In genomic region chr4:155377281-155377680, GRCh38 we compare ENCODE assay signal across 8 cellular contexts. TPM values are rescaled to one million over a fixed set of nuclear protein-coding genes. Genes with fewer than 3 reads are reported as not detected.
DNase-seq lines count a peak whose midpoint lies in the region; TF ChIP-seq lines count a peak whose summit lies in the region.

No MANE protein-coding gene starts in this region.

- no peaks in the 10 kb centered on the region for H3K9me3 ChIP-seq in neural progenitor cell (ENCODE audit: low read depth)
- H3K9me3 ChIP-seq in Peyer's patch, result no peaks in the 10 kb centered on the region

- peaks cover 22% of the 10 kb centered on the region for H3K4me1 Mint-ChIP-seq in neural progenitor cell

- H3K9ac ChIP-seq in neural progenitor cell, result no peak overlapping the region

- H2AFZ ChIP-seq in neural progenitor cell (replicated peaks), result peak overlapping the region; percentile 80

- H3K36me3 ChIP-seq in neural progenitor cell (peaks cover 8% of the 10 kb centered on the region), Peyer's patch (no peaks in the 10 kb centered on the region)

- peaks cover 23% of the 10 kb centered on the region for H3K79me2 ChIP-seq in neural progenitor cell (ENCODE audit: low read depth)

- no peak for TF ChIP-seq CTCF in cardiac fibroblast (IDR thresholded peaks at IDR 0.05; ENCODE audit: low read depth, low read length)
- TF ChIP-seq CTCF in neural progenitor cell (IDR thresholded peaks at IDR 0.05), result no peak
- TF ChIP-seq CTCF in Peyer's patch (IDR thresholded peaks at IDR 0.05), result no peak

- peak overlapping the region; percentile 96 for H3K4me3 Mint-ChIP-seq in neural progenitor cell

- H3K4me3 ChIP-seq in cardiac fibroblast (replicated peaks in 1 of 2; ENCODE audit: low read depth in 2 of 2, low read length in 2 of 2) (peak overlapping the region; percentile 75 to 83), neural progenitor cell (no peak overlapping the region), Peyer's patch (peak overlapping the region in 2 of 4 donors; percentile 59 to 77)

- H3K27me3 Mint-ChIP-seq in neural progenitor cell (ENCODE audit: insufficient read depth, low read depth), result peaks cover 3% of the 10 kb centered on the region

- no peaks in the 10 kb centered on the region for H3K9me3 Mint-ChIP-seq in neural progenitor cell

- H3K4me2 ChIP-seq in neural progenitor cell, result no peak overlapping the region

- H3F3A ChIP-seq in neural progenitor cell (ENCODE audit: low read depth), result no peaks in the 10 kb centered on the region

- no peaks in the 10 kb centered on the region for H4K20me1 ChIP-seq in neural progenitor cell (ENCODE audit: low read depth)

- H3K27ac ChIP-seq in neural progenitor cell (no peak overlapping the region), Peyer's patch (peak overlapping the region in 1 of 4 donors; percentile 74)

- no peak for TF ChIP-seq POLR2A in Peyer's patch (IDR thresholded peaks at IDR 0.05)

- peaks cover 4% of the 10 kb centered on the region for H3K36me3 Mint-ChIP-seq in neural progenitor cell

- H3K4me1 ChIP-seq in neural progenitor cell, result peaks cover 11% of the 10 kb centered on the region
- H3K4me1 ChIP-seq in Peyer's patch, result no peaks in the 10 kb centered on the region

- H3K27me3 ChIP-seq in neural progenitor cell (peaks cover 19% of the 10 kb centered on the region), Peyer's patch (peaks cover 0 to 7% of the 10 kb centered on the region in 2 donors)

- DNase-seq in DMS53 treated with DMSO at 0.1 percent for 48 hours (lab: John Stamatoyannopoulos, UW; ENCODE audit: unreplicated experiment), result peak; percentile 68
- peak; percentile 18 for DNase-seq in NCI-H146 treated with DMSO at 0.1 percent for 48 hours (lab: John Stamatoyannopoulos, UW; ENCODE audit: unreplicated experiment)
- DNase-seq in cardiac fibroblast (ENCODE audit: low read depth in 2 of 2), result peak; percentile 23 to 32
- no peak for DNase-seq in neural progenitor cell (ENCODE audit: low spot score)
- no peak for DNase-seq in germinal center (ENCODE audit: low spot score)
- DNase-seq in stimulated activated CD4-positive, alpha-beta T cell treated with anti-CD3 and anti-CD28 coated beads, Interleukin-15, amount 100 ng/mL, for 24 hours, result no peak
- DNase-seq in Peyer's patch, result no peak
- no peak for DNase-seq in retina

- H3K27ac Mint-ChIP-seq in neural progenitor cell, result peak overlapping the region; percentile 58

RNA-seq across cellular contexts. Expression of gene MAP9, which starts 0.5 kb away (rescaled TPM):
- total RNA-seq in neural progenitor cell (ENCODE audit: low replicate concordance), result 14.2 and 29.1 TPM in 2 replicates
- 1 to 10 TPM in 3 of 4 donors, under 1 TPM in 1; 0.18 to 5.0 (median 2.1) TPM for total RNA-seq in Peyer's patch

Comparison
In these comparisons a context has a peak if more than half of its experiments do, and no peak if none do; other contexts are left out.
1. DNase-seq: peak in DMS53 treated with DMSO at 0.1 percent for 48 hours (single experiment), NCI-H146 treated with DMSO at 0.1 percent for 48 hours (single experiment) and cardiac fibroblast (2 of 2); none in neural progenitor cell (single experiment), germinal center (single experiment), stimulated activated CD4-positive, alpha-beta T cell treated with anti-CD3 and anti-CD28 coated beads, Interleukin-15, amount 100 ng/mL, for 24 hours (single experiment), Peyer's patch (0 of 3) and retina (single experiment).